ENCODE assay signal across 10 cellular contexts in the genomic region with DNA sequence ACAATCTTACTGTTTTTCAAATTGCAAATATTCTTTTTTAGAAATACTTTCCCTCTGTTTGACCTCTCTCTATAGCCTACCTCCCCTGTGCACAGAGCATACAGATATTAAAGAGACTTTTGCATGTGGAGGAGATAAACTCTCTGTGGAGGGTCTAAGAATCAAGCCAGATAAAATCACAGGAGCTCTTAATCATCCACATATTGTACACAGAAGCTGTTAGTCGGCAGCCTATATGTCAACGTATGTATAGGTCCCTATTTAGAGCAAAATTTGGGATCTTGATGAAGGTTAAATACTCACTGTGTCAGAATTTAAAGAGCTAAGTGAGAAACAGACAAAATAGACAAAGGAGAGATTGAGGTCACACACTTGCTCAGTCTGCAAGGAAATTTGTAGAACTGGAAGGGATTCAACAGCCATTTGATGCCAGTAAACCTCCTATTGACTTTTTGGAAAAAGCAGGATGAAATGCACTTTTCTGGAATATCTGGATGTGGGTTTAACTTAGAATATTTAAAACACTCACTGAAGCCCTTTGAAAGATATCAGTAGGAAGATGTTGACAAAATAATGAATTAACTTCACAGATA. TPM values are rescaled to one million over a fixed set of nuclear protein-coding genes. Genes with fewer than 3 reads are reported as not detected.
DNase-seq lines count a peak whose midpoint lies in the region; ATAC-seq, FAIRE-seq and TF ChIP-seq lines count a peak whose summit lies in the region.
"Had no signal": no experiment of that assay in that cellular context is flagged by ENCODE, and none has a peak within 500 bp of the region (broad histone marks: within the 10 kb centered on the region; RNA-seq: fewer than 3 reads in every experiment).

No MANE protein-coding gene starts in this region.

- in situ Hi-C loops in IMR-90 (cut with MboI; ENCODE audit: low sequenced_read_pairs): loop anchor here (5.0 to 25.0 kb wide), 4 partner anchors 108 to 468 kb away; no protein-coding TSS in a partner anchor
- in situ Hi-C loops in mammary epithelial cell (cut with MboI; ENCODE audit: low sequenced_read_pairs in 2 of 2): loop anchor here (5.0 to 25.0 kb wide), 5 partner anchors 43 to 458 kb away; no protein-coding TSS in a partner anchor

- H4K8ac ChIP-seq in IMR-90 (ENCODE audit: low read depth in 2 of 2, low read length in 2 of 2): peak overlapping the region in 1 of 2 experiments; percentile 35; a peak in 2 of 4 replicates

- no peak overlapping the region for H2AK5ac ChIP-seq in IMR-90 (ENCODE audit: low read depth, low read length)

- peak overlapping the region; percentile 96 for H3K27ac ChIP-seq in A549
- H3K27ac ChIP-seq in IMR-90 (ENCODE audit: insufficient read depth, low read length): peak overlapping the region; percentile 31; the same call in 1 of the 2 replicates
- H3K27ac ChIP-seq in mammary epithelial cell (ENCODE audit: insufficient read depth, low read depth, low read length): peak overlapping the region; percentile 99
- H3K27ac ChIP-seq in muscle layer of duodenum (ENCODE audit: low read length): peak overlapping the region; percentile 99

- H4K20me1 ChIP-seq in IMR-90 (ENCODE audit: insufficient read depth, low read length): no peaks in the 10 kb centered on the region
- no peaks in the 10 kb centered on the region for H4K20me1 ChIP-seq in mammary epithelial cell (ENCODE audit: insufficient read depth, low read length)

- TF ChIP-seq RAD21 in A549 (conservative IDR thresholded peaks at IDR 0.05 in 1 of 2, IDR thresholded peaks at IDR 0.05 in 1 of 2) (no peak), IMR-90 (IDR thresholded peaks at IDR 0.05; ENCODE audit: low read length) (no peak)

- peak overlapping the region; percentile 73 for H3K18ac ChIP-seq in IMR-90 (ENCODE audit: low read depth, low read length)

- peak overlapping the region; percentile 85 for H2BK5ac ChIP-seq in IMR-90 (ENCODE audit: low read depth, low read length, poor library complexity, severe bottlenecking)

- POLR2A ChIA-PET in A549 (lab: Yijun Ruan, JAX): interaction anchor here (0.6 to 6.2 kb wide), 16 partner anchors 13 to 469 kb away, joined by 3 to 171 read pairs (median 34); no protein-coding TSS in a partner anchor
- POLR2A ChIA-PET in IMR-90 (lab: Charles Lee; ENCODE audit: unreplicated experiment): interaction anchor here (2.9 kb wide), 1 partner anchor 110 kb away, joined by 18 read pairs; no protein-coding TSS in a partner anchor

- intact Hi-C loops in IMR-90 (cut with micrococcal nuclease) (loop anchor here (2.0 to 5.0 kb wide), 2 partner anchors 313 to 461 kb away; no protein-coding TSS in a partner anchor), mammary epithelial cell (cut with micrococcal nuclease) (loop anchor here (2.0 to 5.0 kb wide), 2 partner anchors 158 to 311 kb away; no protein-coding TSS in a partner anchor)

- H3K23ac ChIP-seq in IMR-90 (ENCODE audit: low read depth, low read length): peak overlapping the region; percentile 15; the same call in 1 of the 2 replicates

- no peak for FAIRE-seq in A549 (lab: Jason Lieb, UNC)

- H2BK15ac ChIP-seq in IMR-90 (ENCODE audit: low read depth, low read length): peak overlapping the region; percentile 46; the same call in 2 of the 3 replicates

- 8% methylated on average over 2 of the region's 2 CpGs for WGBS in A549 (ENCODE audit: missing lambda C conversion rate)
- 8% methylated on average over 2 of the region's 2 CpGs; no CpG with 5 or more reads in 1 of the 2 experiments for WGBS in IMR-90 (ENCODE audit: extremely low coverage in 2 of 2, insufficient read length in 1 of 2), 2 experiments
- WGBS in mammary epithelial cell (ENCODE audit: low coverage, missing lambda C conversion rate): 0% methylated on average over 2 of the region's 2 CpGs

- BruUV-seq in IMR-90 (replicated peaks; lab: Mats Ljungman, UMichigan) (no TSS peak), mammary epithelial cell (replicated peaks; lab: Mats Ljungman, UMichigan) (no TSS peak)

- H3K79me2 ChIP-seq in mammary epithelial cell (ENCODE audit: insufficient read depth, low read length): peaks cover 3% of the 10 kb centered on the region

- H2AFZ ChIP-seq in IMR-90 (replicated peaks; ENCODE audit: low read length, poor library complexity) (no peak overlapping the region), mammary epithelial cell (ENCODE audit: low read depth, low read length) (peak overlapping the region; percentile 5)

- no peak for DNase-seq in A549 (ENCODE audit: low read depth in 1 of 2, low spot score in 1 of 2)
- no peak for DNase-seq in IMR-90
- DNase-seq in mammary epithelial cell: no peak
- no peak for DNase-seq in stimulated activated CD4-positive, alpha-beta T cell treated with anti-CD3 and anti-CD28 coated beads, Interleukin-2, amount 100 ng/mL, for 24 hours
- DNase-seq in activated CD8-positive, alpha-beta memory T cell treated with anti-CD3 and anti-CD28 coated beads, Interleukin-2, amount 50 U/mL, for 48 hours: no peak
- DNase-seq: activated T-cell treated with anti-CD3 and anti-CD28 coated beads for 4 hours, NCI-H1436 treated with DMSO at 0.1 percent for 48 hours had no signal

- peaks cover 4% of the 10 kb centered on the region; the same call in 1 of the 2 replicates for H3K9me1 ChIP-seq in IMR-90 (ENCODE audit: insufficient read depth, low read length)

- peaks cover 70% of the 10 kb centered on the region for H3K4me1 ChIP-seq in A549
- H3K4me1 ChIP-seq in IMR-90 (ENCODE audit: control insufficient read depth, insufficient read depth, low read length): peaks cover 32% of the 10 kb centered on the region
- H3K4me1 ChIP-seq in mammary epithelial cell (ENCODE audit: insufficient read depth, low read length): peaks cover 72% of the 10 kb centered on the region
- H3K4me1 ChIP-seq in muscle layer of duodenum (ENCODE audit: control insufficient read depth in 1 of 2, insufficient read depth in 2 of 2, low read length in 2 of 2): peaks cover 26 to 46% of the 10 kb centered on the region in 2 donors

- H3K9ac ChIP-seq in IMR-90 (ENCODE audit: low read depth, low read length) (peak overlapping the region; percentile 16; the same call in 1 of the 2 replicates), mammary epithelial cell (ENCODE audit: insufficient read depth, low read length) (peak overlapping the region; percentile 95)

- no peak overlapping the region for H3K56ac ChIP-seq in IMR-90 (ENCODE audit: extremely low read depth, insufficient read depth, low read length)

- peak overlapping the region; percentile 98 for H3K4me2 ChIP-seq in A549
- peak overlapping the region; percentile 15; the same call in 1 of the 2 replicates for H3K4me2 ChIP-seq in IMR-90 (ENCODE audit: low read depth, low read length)
- H3K4me2 ChIP-seq in mammary epithelial cell (ENCODE audit: insufficient read depth, low read depth, low read length): peak overlapping the region; percentile 72

- H2AK9ac ChIP-seq in IMR-90 (replicated peaks; ENCODE audit: low read depth, low read length, poor library complexity): no peak overlapping the region

- TF ChIP-seq CTCF in A549 (IDR thresholded peaks at IDR 0.05) (no peak), IMR-90 (conservative IDR thresholded peaks at IDR 0.05; ENCODE audit: low read depth, low read length) (no peak), mammary epithelial cell (conservative IDR thresholded peaks at IDR 0.05 in 1 of 2, IDR thresholded peaks at IDR 0.05 in 1 of 2; ENCODE audit: extremely low read depth in 1 of 2, insufficient read depth in 1 of 2, low read depth in 1 of 2, low read length in 2 of 2) (no peak)

- peaks cover 0 to 13% of the 10 kb centered on the region in 2 experiments; a peak in 2 of 4 replicates for H3K79me1 ChIP-seq in IMR-90 (ENCODE audit: low read depth in 1 of 2, low read length in 2 of 2)

- no peak for TF ChIP-seq POLR2A in A549 (IDR thresholded peaks at IDR 0.05; ENCODE audit: low read length)
- no peak for TF ChIP-seq POLR2A in IMR-90 (IDR thresholded peaks at IDR 0.05; ENCODE audit: low read depth, low read length)

- dilution Hi-C loops in IMR-90 (cut with HindIII; ENCODE audit: low sequenced_read_pairs, unreplicated experiment): no loop called here
- dilution Hi-C loops in mammary epithelial cell (cut with HindIII; ENCODE audit: low sequenced_read_pairs): loop anchor here (10.0 kb wide), 1 partner anchor 91 kb away; no protein-coding TSS in a partner anchor

- peak overlapping the region; percentile 55; the same call in 1 of the 2 replicates for H2BK20ac ChIP-seq in IMR-90 (ENCODE audit: low read depth, low read length)

- CTCF ChIA-PET in A549 (lab: Yijun Ruan, JAX) (interaction anchor here (1.1 to 6.1 kb wide), 6 partner anchors 10 to 469 kb away, joined by 3 to 49 read pairs (median 4); no protein-coding TSS in a partner anchor), IMR-90 (lab: Yijun Ruan, JAX) (interaction anchor here (0.6 to 1.9 kb wide), 2 partner anchors 109 to 349 kb away, joined by 3 to 7 read pairs; no protein-coding TSS in a partner anchor), mammary epithelial cell (lab: Charles Lee; ENCODE audit: low non-redundant PET) (no interaction called here)

- H3K14ac ChIP-seq in IMR-90 (replicated peaks; ENCODE audit: low read depth, low read length): peak overlapping the region; percentile 51

- peak overlapping the region; percentile 7; the same call in 1 of the 2 replicates for H3K4ac ChIP-seq in IMR-90 (ENCODE audit: low read depth, low read length)

- H4K91ac ChIP-seq in IMR-90 (ENCODE audit: insufficient read depth, low read depth, low read length): peak overlapping the region; percentile 23; the same call in 1 of the 2 replicates

- H3K4me3 ChIP-seq in A549 (peak overlapping the region; percentile 11; the same call in 1 of the 3 replicates), IMR-90 (ENCODE audit: insufficient read depth, low read depth, low read length) (no peak overlapping the region), mammary epithelial cell (replicated peaks in 1 of 3; ENCODE audit: insufficient read depth in 1 of 3, low read depth in 2 of 3, low read length in 3 of 3) (peak overlapping the region in 1 of 3 experiments; percentile 25), muscle layer of duodenum (ENCODE audit: low read depth in 1 of 2, low read length in 2 of 2) (no peak overlapping the region)

- no peak for TF ChIP-seq EP300 in A549 (IDR thresholded peaks at IDR 0.05)

- H3K36me3 ChIP-seq in IMR-90 (ENCODE audit: control insufficient read depth, insufficient read depth, low read length) (no peaks in the 10 kb centered on the region), mammary epithelial cell (ENCODE audit: insufficient read depth, low read length) (no peaks in the 10 kb centered on the region), muscle layer of duodenum (ENCODE audit: control insufficient read depth in 1 of 2, insufficient read depth in 2 of 2, low read length in 2 of 2) (peaks cover 0 to 18% of the 10 kb centered on the region in 2 donors)

- ATAC-seq in A549 (no peak), IMR-90 (ENCODE audit: low read depth) (no peak), HG03342 (IDR thresholded peaks at IDR 0.05; ENCODE audit: unreplicated experiment) (no peak), HG02852 (IDR thresholded peaks at IDR 0.05; ENCODE audit: unreplicated experiment) (no peak)

- no peaks in the 10 kb centered on the region for H3K9me3 ChIP-seq in A549
- no peaks in the 10 kb centered on the region for H3K9me3 ChIP-seq in IMR-90 (ENCODE audit: control insufficient read depth, insufficient read depth, low read length)
- H3K9me3 ChIP-seq in mammary epithelial cell (replicated peaks; ENCODE audit: insufficient read depth, low read length): no peaks in the 10 kb centered on the region
- H3K9me3 ChIP-seq in muscle layer of duodenum (ENCODE audit: control insufficient read depth in 1 of 2, low read length in 2 of 2): no peaks in the 10 kb centered on the region

- no peaks in the 10 kb centered on the region for H3K27me3 ChIP-seq in IMR-90 (ENCODE audit: control insufficient read depth, insufficient read depth, low read length)
- no peaks in the 10 kb centered on the region for H3K27me3 ChIP-seq in mammary epithelial cell (ENCODE audit: insufficient read depth, low read length)
- H3K27me3 ChIP-seq in muscle layer of duodenum (ENCODE audit: low read depth, low read length): no peaks in the 10 kb centered on the region

- H2BK120ac ChIP-seq in IMR-90 (ENCODE audit: low read depth, low read length): peak overlapping the region; percentile 42

- peak overlapping the region; percentile 75; the same call in 1 of the 2 replicates for H4K5ac ChIP-seq in IMR-90 (ENCODE audit: low read depth, low read length)

RNA-seq across cellular contexts. Expression of a gene that starts 4.1 kb away (rescaled TPM):
- polyA plus RNA-seq in A549 (2011; rRNA removed): 38.2 and 53.5 TPM in 2 replicates
- 79.4 and 99.0 TPM in 2 replicates for polyA plus RNA-seq in A549 (2012; cell fraction: cytosol; rRNA removed)
- polyA plus RNA-seq in A549 (2012; cell fraction: nucleus; rRNA removed): 131 and 168 TPM in 2 replicates
- 42.7 to 53.5 TPM (median 53.0 TPM) in 3 replicates for polyA plus RNA-seq in A549 (2017; fragmentation: RNase III; extraction: RNeasy Plus Mini Kit Qiagen cat#74134 plus additional on column Dnase treatment)
- polyA minus RNA-seq in A549 (2011; rRNA and poly(A)+ RNA removed): 76.2 and 82.0 TPM in 2 replicates
- total RNA-seq in IMR-90 (2012; rRNA removed): 37.2 and 47.0 TPM in 2 replicates
- polyA plus RNA-seq in IMR-90 (2012; rRNA removed): 56.5 and 66.6 TPM in 2 replicates
- 12.6 and 82.3 TPM in 2 replicates for polyA plus RNA-seq in IMR-90 (2012; cell fraction: cytosol; rRNA removed)
- 216 and 242 TPM in 2 replicates for polyA plus RNA-seq in IMR-90 (2012; cell fraction: nucleus; rRNA removed; ENCODE audit: low replicate concordance)
- total RNA-seq in mammary epithelial cell: 100 to 1,000 TPM in 1 of 2 donors, 10 to 100 TPM in 1; 75.3 to 109 TPM
- polyA plus RNA-seq in mammary epithelial cell: 63.4 TPM
- polyA minus RNA-seq in mammary epithelial cell: 33.1 TPM

Comparison
In these comparisons a context has a peak if more than half of its experiments do, and no peak if none do; other contexts are left out.
1. H3K27ac ChIP-seq: peak in every context shown above with its lines; median percentile 99 in mammary epithelial cell; 99 in muscle layer of duodenum; 96 in A549; 31 in IMR-90.
2. H3K4me2 ChIP-seq: peak in every context shown above with its lines; median percentile 98 in A549; 72 in mammary epithelial cell; 15 in IMR-90.